ENCODE assay signal across 9 cellular contexts in the genomic region with DNA sequence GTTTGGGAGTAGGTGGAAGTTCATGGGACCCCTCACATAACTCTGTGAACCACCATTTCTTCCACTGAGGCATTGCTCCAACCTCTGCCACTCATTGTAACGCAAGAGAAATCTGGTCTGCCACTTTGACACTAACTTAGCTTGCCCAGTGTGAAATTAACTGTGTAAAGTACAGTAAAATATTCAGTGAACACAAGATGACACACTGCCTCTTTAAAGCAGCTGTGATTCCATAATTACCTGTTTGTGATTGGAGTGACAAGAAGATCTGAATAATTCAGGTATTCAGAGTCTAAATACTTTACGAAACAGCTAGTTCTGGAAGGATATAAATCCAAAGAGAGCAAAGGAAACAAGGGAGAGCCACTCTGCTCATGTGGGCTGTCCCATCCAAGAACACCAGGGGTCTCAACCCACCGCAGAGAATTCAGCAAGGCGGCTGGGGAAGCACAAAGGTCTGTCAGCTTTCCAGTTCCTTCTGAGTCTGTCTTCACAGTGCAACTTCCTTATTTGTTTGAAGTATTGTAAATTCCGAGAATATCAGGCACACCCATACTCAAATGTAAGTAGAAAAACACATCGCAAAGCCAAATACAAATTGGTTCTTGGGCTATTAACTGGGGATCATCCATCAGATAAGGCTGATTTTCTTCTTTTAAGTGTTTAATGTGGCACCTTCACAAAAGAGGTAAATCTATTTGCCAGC.
DNase-seq lines count a peak whose midpoint lies in the region; ATAC-seq and TF ChIP-seq lines count a peak whose summit lies in the region.
"Had no signal": no experiment of that assay in that cellular context is flagged by ENCODE, and none has a peak within 500 bp of the region (broad histone marks: within the 10 kb centered on the region; RNA-seq: fewer than 3 reads in every experiment).

No MANE protein-coding gene starts in this region.

- H3K36me3 Mint-ChIP-seq in activated T-cell treated with anti-CD3 and anti-CD28 coated beads, Interleukin-2, amount 50 U/mL, for 72 hours (ENCODE audit: insufficient read depth in 2 of 2) = no peaks in the 10 kb centered on the region

- ATAC-seq in activated T-cell treated with anti-CD3 and anti-CD28 coated beads, Interleukin-2, amount 50 U/mL, for 72 hours (replicated peaks in 1 of 2) = no peak
- no peak for ATAC-seq in GM18519 (IDR thresholded peaks at IDR 0.05; ENCODE audit: low FRiP score, unreplicated experiment)
- ATAC-seq in HG03135 (IDR thresholded peaks at IDR 0.05; ENCODE audit: unreplicated experiment) = no peak

- H3K27ac Mint-ChIP-seq in activated T-cell treated with anti-CD3 and anti-CD28 coated beads, Interleukin-2, amount 50 U/mL, for 72 hours = peak overlapping the region; percentile 67

- no peak overlapping the region for H3K4me3 ChIP-seq in astrocyte of the spinal cord (ENCODE audit: low read depth, low read length)
- H3K4me3 ChIP-seq in transverse colon = no peak overlapping the region

- 19 to 36% methylated on average over 6 of the region's 6 CpGs for WGBS in transverse colon (ENCODE audit: low coverage in 1 of 2), 2 donors

- H3K36me3 ChIP-seq in transverse colon = no peaks in the 10 kb centered on the region

- H3K27ac ChIP-seq in transverse colon = peak overlapping the region; percentile 64 to 78 (median 74)

- H3K4me3 Mint-ChIP-seq in activated T-cell treated with anti-CD3 and anti-CD28 coated beads, Interleukin-2, amount 50 U/mL, for 72 hours = peak overlapping the region; percentile 27 to 34

- TF ChIP-seq POLR2A in transverse colon (IDR thresholded peaks at IDR 0.05) = peak; percentile 22

- no peak for TF ChIP-seq EP300 in transverse colon (IDR thresholded peaks at IDR 0.05; ENCODE audit: low read depth)

- no peaks in the 10 kb centered on the region for H3K9me3 ChIP-seq in transverse colon

- peak; percentile 14 for TF ChIP-seq CTCF in astrocyte of the spinal cord (IDR thresholded peaks at IDR 0.05; ENCODE audit: low read depth, low read length)
- no peak for TF ChIP-seq CTCF in transverse colon (IDR thresholded peaks at IDR 0.05)

- no peaks in the 10 kb centered on the region for H3K27me3 Mint-ChIP-seq in activated T-cell treated with anti-CD3 and anti-CD28 coated beads, Interleukin-2, amount 50 U/mL, for 72 hours (ENCODE audit: low read depth)
- H3K27me3 Mint-ChIP-seq: CD8-positive, alpha-beta memory T cell had no signal

- in situ Hi-C loops in astrocyte of the spinal cord (cut with HindIII; ENCODE audit: low sequenced_read_pairs) (no loop called here), transverse colon (cut with MboI; ENCODE audit: low pct_ligation_motif_present in 1 of 4, low pct_unique_long_range_greater_than_20kb in 1 of 4, low sequenced_read_pairs in 3 of 4) (no loop called here)

- no peak for DNase-seq in activated T-cell treated with anti-CD3 and anti-CD28 coated beads, Interleukin-2, amount 50 U/mL, for 72 hours
- DNase-seq in activated T-cell treated with anti-CD3 and anti-CD28 coated beads for 4 hours (no peak), astrocyte of the spinal cord (ENCODE audit: low read depth, low spot score) (no peak), left kidney (ENCODE audit: low read depth, low spot score) (peak; percentile 57), transverse colon (peak; percentile 55), NCI-H187 treated with DMSO at 0.1 percent for 48 hours (lab: John Stamatoyannopoulos, UW) (no peak)

- intact Hi-C loops in transverse colon (cut with DNase I; ENCODE audit: low total_unique reads) = no loop called here

- H3K27me3 ChIP-seq in transverse colon = no peaks in the 10 kb centered on the region

- no peaks in the 10 kb centered on the region for H3K9me3 Mint-ChIP-seq in activated T-cell treated with anti-CD3 and anti-CD28 coated beads, Interleukin-2, amount 50 U/mL, for 72 hours
- H3K9me3 Mint-ChIP-seq: CD8-positive, alpha-beta memory T cell had no signal

- peaks cover 43% of the 10 kb centered on the region for H3K4me1 Mint-ChIP-seq in activated T-cell treated with anti-CD3 and anti-CD28 coated beads, Interleukin-2, amount 50 U/mL, for 72 hours (ENCODE audit: low read depth)

- H3K4me1 ChIP-seq in transverse colon = peaks cover 43 to 70% (median 48%) of the 10 kb centered on the region in 4 donors

Comparison
In these comparisons a context has a peak if more than half of its experiments do, and no peak if none do; other contexts are left out.
1. DNase-seq: peak in left kidney (single experiment) and transverse colon (single experiment); none in activated T-cell treated with anti-CD3 and anti-CD28 coated beads, Interleukin-2, amount 50 U/mL, for 72 hours (0 of 2), activated T-cell treated with anti-CD3 and anti-CD28 coated beads for 4 hours (single experiment), astrocyte of the spinal cord (single experiment) and NCI-H187 treated with DMSO at 0.1 percent for 48 hours (single experiment).